8 cellular contexts compared by ENCODE assay signal in genomic region chr1:46198026-46198826, GRCh38. TPM values are rescaled to one million over a fixed set of nuclear protein-coding genes. Genes with fewer than 3 reads are reported as not detected.
DNase-seq lines count a peak whose midpoint lies in the region; ATAC-seq and TF ChIP-seq lines count a peak whose summit lies in the region.

Gene POMGNT1 (minus strand): TSS chr1:46198434. CDS start chr1:46197821, 613 bp downstream.

- DNase-seq in AG04449 (ENCODE audit: low read depth, low spot score) (no peak), NCI-H446 treated with DMSO at 0.1 percent for 48 hours (lab: John Stamatoyannopoulos, UW) (peak; percentile 34), lung (ENCODE audit: low spot score) (peak; percentile 65)
- peak; percentile 76 for DNase-seq in activated CD4-positive, alpha-beta T cell treated with anti-CD3 and anti-CD28 coated beads, Interleukin-2, amount 50 U/mL, for 48 hours
- DNase-seq in stimulated activated CD4-positive, alpha-beta T cell treated with anti-CD3 and anti-CD28 coated beads, TNF-alpha, amount 100 ng/mL, for 4 hours (ENCODE audit: low read depth in 3 of 3): peak; percentile 46 to 60 (median 57)

- CTCF ChIA-PET in AG04449 (lab: Yijun Ruan, JAX): interaction anchor here (0.9 to 11.3 kb wide), 6 partner anchors 15 to 186 kb away, joined by 3 to 102 read pairs (median 6); no protein-coding TSS in a partner anchor

- peaks cover 23 to 27% of the 10 kb centered on the region in 2 donors for H3K4me1 ChIP-seq in duodenal mucosa (ENCODE audit: control insufficient read depth in 1 of 2, insufficient read depth in 2 of 2, low read length in 2 of 2)
- peaks cover 6 to 8% of the 10 kb centered on the region in 2 donors for H3K4me1 ChIP-seq in lung (ENCODE audit: control insufficient read depth in 2 of 2, insufficient read depth in 2 of 2, low read length in 2 of 2)

- WGBS in lung, 2 donors: 1 to 2% methylated on average over 24 to 67 of the region's 67 CpGs

- POLR2A ChIA-PET in AG04449 (lab: Yijun Ruan, JAX): interaction anchor here (0.5 to 1.4 kb wide), 3 partner anchors 9 to 66 kb away, joined by 3 to 8 read pairs (median 3); partner anchors contain the start of gene PIK3R3

- H3K27ac ChIP-seq in duodenal mucosa (ENCODE audit: low read depth, low read length): peak within 1 kb of the TSS; percentile 13
- peak within 1 kb of the TSS; percentile 80 to 86 for H3K27ac ChIP-seq in lung (ENCODE audit: low read depth in 1 of 2, low read length in 1 of 2)

- H3K36me3 ChIP-seq in duodenal mucosa (ENCODE audit: control insufficient read depth in 1 of 2, insufficient read depth in 2 of 2, low read length in 2 of 2) (peaks cover 5 to 30% of the 10 kb centered on the region in 2 donors), lung (ENCODE audit: control insufficient read depth in 2 of 2, insufficient read depth in 2 of 2, low read length in 2 of 2) (peaks cover 0 to 20% of the 10 kb centered on the region in 2 donors)

- H3K4me3 ChIP-seq in AG04449 (ENCODE audit: low read depth, low read length) (peak within 1 kb of the TSS; percentile 86), duodenal mucosa (ENCODE audit: low read depth in 1 of 2, low read length in 2 of 2) (peak within 1 kb of the TSS; percentile 89 to 93), lung (peak within 1 kb of the TSS; percentile 86)

- peak; percentile 92 for ATAC-seq in GM18511 (IDR thresholded peaks at IDR 0.05; ENCODE audit: unreplicated experiment)
- ATAC-seq in HG03025 (IDR thresholded peaks at IDR 0.05; ENCODE audit: low FRiP score, unreplicated experiment): peak; percentile 64
- peak; percentile 92 for ATAC-seq in lung (ENCODE audit: insufficient read depth, low FRiP score)

- TF ChIP-seq CTCF in AG04449 (IDR thresholded peaks at IDR 0.05; ENCODE audit: insufficient read depth, low read length, missing control alignments) (peak; percentile 16), lung (IDR thresholded peaks at IDR 0.05; ENCODE audit: control extremely low read depth, extremely low read depth) (no peak)

- no peaks in the 10 kb centered on the region for H3K9me3 ChIP-seq in duodenal mucosa (ENCODE audit: control insufficient read depth in 1 of 2, low read length in 2 of 2)
- H3K9me3 ChIP-seq in lung (ENCODE audit: control insufficient read depth in 2 of 2, insufficient read depth in 1 of 2, low read length in 1 of 2): no peaks in the 10 kb centered on the region

- H3K27me3 ChIP-seq in duodenal mucosa (ENCODE audit: control insufficient read depth in 1 of 2, insufficient read depth in 2 of 2, low read length in 2 of 2): no peaks in the 10 kb centered on the region
- H3K27me3 ChIP-seq in lung (ENCODE audit: control insufficient read depth, insufficient read depth): no peaks in the 10 kb centered on the region

- peak within 1 kb of the TSS; percentile 81 to 90 for H3K9ac ChIP-seq in duodenal mucosa (ENCODE audit: low read depth in 1 of 2, low read length in 2 of 2)

RNA-seq across cellular contexts. Expression of gene POMGNT1, which starts in this region (rescaled TPM):
- 10 to 100 TPM; 34.6 to 70.2 TPM for total RNA-seq in lung
- polyA plus RNA-seq in lung: 10 to 100 TPM; 40.4 to 49.1 TPM
